24 cellular contexts compared by ENCODE assay signal in genomic region chr2:139518276-139518675, GRCh38.
"Had no signal": no experiment of that assay in that cellular context is flagged by ENCODE, and none has a peak within 500 bp of the region (broad histone marks: within the 10 kb centered on the region; RNA-seq: fewer than 3 reads in every experiment).

No MANE protein-coding gene starts in this region.

- DNase-seq: activated CD4-positive, alpha-beta memory T cell treated with anti-CD3 and anti-CD28 coated beads for 36 hours; activated CD4-positive, alpha-beta T cell treated with anti-CD3 and anti-CD28 coated beads for 36 hours; activated CD4-positive, alpha-beta T cell treated with anti-CD3 and anti-CD28 coated beads, Interleukin-2, amount 10 ng/mL, durations not matched to agents 24 days and 14 days; activated CD4-positive, CD25-positive, alpha-beta regulatory T cell; activated CD4-positive, CD25-positive, alpha-beta regulatory T cell treated with anti-CD3 and anti-CD28 coated beads, Interleukin-2, amount 50 U/mL, for 72 hours; activated CD8-positive, alpha-beta memory T cell treated with anti-CD3 and anti-CD28 coated beads, Interleukin-2, amount 10 ng/mL, durations not matched to agents 7 days and 5 days; activated CD8-positive, alpha-beta memory T cell treated with anti-CD3 and anti-CD28 coated beads, Interleukin-2, amount 50 U/mL, for 4 hours; activated CD8-positive, alpha-beta T cell treated with anti-CD3 and anti-CD28 coated beads, Interleukin-2, amount 10 ng/mL, durations not matched to agents 7 days and 5 days; activated effector memory CD4-positive, alpha-beta T cell treated with anti-CD3 and anti-CD28 coated beads, Interleukin-2, amount 50 U/mL, for 16 hours; activated naive CD4-positive, alpha-beta T cell treated with anti-CD3 and anti-CD28 coated beads for 36 hours; activated naive CD8-positive, alpha-beta T cell treated with anti-CD3 and anti-CD28 coated beads for 36 hours; activated naive CD8-positive, alpha-beta T cell treated with anti-CD3 and anti-CD28 coated beads, Interleukin-2, amount 50 U/mL, for 24 hours; activated T-cell treated with anti-CD3 and anti-CD28 coated beads, Interleukin-2, amount 50 U/mL, for 1 hour; activated T-cell treated with anti-CD3 and anti-CD28 coated beads, Interleukin-2, amount 50 U/mL, for 48 hours; adrenal gland; aorta; body of pancreas; caudate nucleus; cerebellar nuclear complex; effector memory CD4-positive, alpha-beta T cell; endodermal cell; foreskin fibroblast; head of caudate nucleus; T-helper 2 cell had no signal
